In the genomic region with DNA sequence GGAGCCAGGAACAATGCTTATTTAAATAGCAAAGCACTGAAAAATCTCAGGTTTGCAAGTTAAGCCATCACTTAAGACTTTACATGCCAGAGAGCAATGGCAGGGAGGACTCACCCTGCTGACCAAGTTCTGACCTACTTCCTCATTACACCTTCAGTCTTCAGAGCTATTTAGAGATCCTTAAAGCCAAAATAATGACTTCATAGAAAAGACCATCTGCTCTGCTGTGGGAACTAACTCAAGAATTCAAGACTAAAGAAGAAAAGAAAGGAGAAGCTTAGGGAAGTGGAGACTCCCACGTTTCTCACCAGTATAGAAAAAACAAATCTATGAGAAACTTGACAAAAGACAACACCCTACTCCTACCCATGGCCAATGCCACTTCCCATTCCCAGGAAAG, we compare ENCODE assay signal across 1 cellular context.
A peak's percentile ranks its signal among the peaks of the same experiment; 100 is the strongest.
TF ChIP-seq lines count a peak whose summit lies in the region.

No MANE protein-coding gene starts in this region.

TF ChIP-seq in GM12878, 131 proteins besides CTCF, POLR2A, EP300 and RAD21:
- TF ChIP-seq, protein P1, sequence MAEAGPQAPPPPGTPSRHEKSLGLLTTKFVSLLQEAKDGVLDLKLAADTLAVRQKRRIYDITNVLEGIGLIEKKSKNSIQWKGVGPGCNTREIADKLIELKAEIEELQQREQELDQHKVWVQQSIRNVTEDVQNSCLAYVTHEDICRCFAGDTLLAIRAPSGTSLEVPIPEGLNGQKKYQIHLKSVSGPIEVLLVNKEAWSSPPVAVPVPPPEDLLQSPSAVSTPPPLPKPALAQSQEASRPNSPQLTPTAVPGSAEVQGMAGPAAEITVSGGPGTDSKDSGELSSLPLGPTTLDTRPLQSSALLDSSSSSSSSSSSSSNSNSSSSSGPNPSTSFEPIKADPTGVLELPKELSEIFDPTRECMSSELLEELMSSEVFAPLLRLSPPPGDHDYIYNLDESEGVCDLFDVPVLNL (IDR thresholded peaks at IDR 0.05; ENCODE audit: low read depth, low read length): no peak
- TF ChIP-seq SUPT20H (IDR thresholded peaks at IDR 0.05; ENCODE audit: borderline replicate concordance, control insufficient read depth, low read depth, low read length) (no peak), CREB1 (IDR thresholded peaks at IDR 0.05; ENCODE audit: low read depth) (peak; percentile 39; the same call in 1 of the 2 replicates), EED (IDR thresholded peaks at IDR 0.05; ENCODE audit: low read depth) (no peak), MEF2B (IDR thresholded peaks at IDR 0.05; ENCODE audit: partially characterized antibody, poor library complexity, severe bottlenecking) (peak; percentile 76), IKZF1 (conservative IDR thresholded peaks at IDR 0.05) (peak; percentile 52; the same call in 1 of the 2 replicates), IKZF2 (IDR thresholded peaks at IDR 0.05) (peak; percentile 46 to 47; a peak in 2 of 4 replicates), MEF2A (IDR thresholded peaks at IDR 0.05; ENCODE audit: insufficient read depth, low read depth, low read length) (peak; percentile 38; the same call in 1 of the 2 replicates), ZBED1 (IDR thresholded peaks at IDR 0.05; ENCODE audit: borderline replicate concordance) (no peak), NR2C2 (IDR thresholded peaks at IDR 0.05; ENCODE audit: borderline replicate concordance, control insufficient read depth, insufficient read length, low read depth) (no peak), DPF2 (IDR thresholded peaks at IDR 0.05) (0 out of 2 replicates have a peak, but pooled peaks have one; percentile 17), ZNF217 (IDR thresholded peaks at IDR 0.05) (no peak), ATF7 (IDR thresholded peaks at IDR 0.05; ENCODE audit: low read depth) (peak; percentile 81)
- TF ChIP-seq, protein P2, sequence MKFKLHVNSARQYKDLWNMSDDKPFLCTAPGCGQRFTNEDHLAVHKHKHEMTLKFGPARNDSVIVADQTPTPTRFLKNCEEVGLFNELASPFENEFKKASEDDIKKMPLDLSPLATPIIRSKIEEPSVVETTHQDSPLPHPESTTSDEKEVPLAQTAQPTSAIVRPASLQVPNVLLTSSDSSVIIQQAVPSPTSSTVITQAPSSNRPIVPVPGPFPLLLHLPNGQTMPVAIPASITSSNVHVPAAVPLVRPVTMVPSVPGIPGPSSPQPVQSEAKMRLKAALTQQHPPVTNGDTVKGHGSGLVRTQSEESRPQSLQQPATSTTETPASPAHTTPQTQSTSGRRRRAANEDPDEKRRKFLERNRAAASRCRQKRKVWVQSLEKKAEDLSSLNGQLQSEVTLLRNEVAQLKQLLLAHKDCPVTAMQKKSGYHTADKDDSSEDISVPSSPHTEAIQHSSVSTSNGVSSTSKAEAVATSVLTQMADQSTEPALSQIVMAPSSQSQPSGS (IDR thresholded peaks at IDR 0.05; ENCODE audit: low read length): peak; percentile 56; the same call in 1 of the 2 replicates
- TF ChIP-seq, protein P3, sequence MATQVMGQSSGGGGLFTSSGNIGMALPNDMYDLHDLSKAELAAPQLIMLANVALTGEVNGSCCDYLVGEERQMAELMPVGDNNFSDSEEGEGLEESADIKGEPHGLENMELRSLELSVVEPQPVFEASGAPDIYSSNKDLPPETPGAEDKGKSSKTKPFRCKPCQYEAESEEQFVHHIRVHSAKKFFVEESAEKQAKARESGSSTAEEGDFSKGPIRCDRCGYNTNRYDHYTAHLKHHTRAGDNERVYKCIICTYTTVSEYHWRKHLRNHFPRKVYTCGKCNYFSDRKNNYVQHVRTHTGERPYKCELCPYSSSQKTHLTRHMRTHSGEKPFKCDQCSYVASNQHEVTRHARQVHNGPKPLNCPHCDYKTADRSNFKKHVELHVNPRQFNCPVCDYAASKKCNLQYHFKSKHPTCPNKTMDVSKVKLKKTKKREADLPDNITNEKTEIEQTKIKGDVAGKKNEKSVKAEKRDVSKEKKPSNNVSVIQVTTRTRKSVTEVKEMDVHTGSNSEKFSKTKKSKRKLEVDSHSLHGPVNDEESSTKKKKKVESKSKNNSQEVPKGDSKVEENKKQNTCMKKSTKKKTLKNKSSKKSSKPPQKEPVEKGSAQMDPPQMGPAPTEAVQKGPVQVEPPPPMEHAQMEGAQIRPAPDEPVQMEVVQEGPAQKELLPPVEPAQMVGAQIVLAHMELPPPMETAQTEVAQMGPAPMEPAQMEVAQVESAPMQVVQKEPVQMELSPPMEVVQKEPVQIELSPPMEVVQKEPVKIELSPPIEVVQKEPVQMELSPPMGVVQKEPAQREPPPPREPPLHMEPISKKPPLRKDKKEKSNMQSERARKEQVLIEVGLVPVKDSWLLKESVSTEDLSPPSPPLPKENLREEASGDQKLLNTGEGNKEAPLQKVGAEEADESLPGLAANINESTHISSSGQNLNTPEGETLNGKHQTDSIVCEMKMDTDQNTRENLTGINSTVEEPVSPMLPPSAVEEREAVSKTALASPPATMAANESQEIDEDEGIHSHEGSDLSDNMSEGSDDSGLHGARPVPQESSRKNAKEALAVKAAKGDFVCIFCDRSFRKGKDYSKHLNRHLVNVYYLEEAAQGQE (IDR thresholded peaks at IDR 0.05; ENCODE audit: low read depth, low read length): no peak
